Comparison of ENCODE assay signal across 8 cellular contexts in the genomic region with DNA sequence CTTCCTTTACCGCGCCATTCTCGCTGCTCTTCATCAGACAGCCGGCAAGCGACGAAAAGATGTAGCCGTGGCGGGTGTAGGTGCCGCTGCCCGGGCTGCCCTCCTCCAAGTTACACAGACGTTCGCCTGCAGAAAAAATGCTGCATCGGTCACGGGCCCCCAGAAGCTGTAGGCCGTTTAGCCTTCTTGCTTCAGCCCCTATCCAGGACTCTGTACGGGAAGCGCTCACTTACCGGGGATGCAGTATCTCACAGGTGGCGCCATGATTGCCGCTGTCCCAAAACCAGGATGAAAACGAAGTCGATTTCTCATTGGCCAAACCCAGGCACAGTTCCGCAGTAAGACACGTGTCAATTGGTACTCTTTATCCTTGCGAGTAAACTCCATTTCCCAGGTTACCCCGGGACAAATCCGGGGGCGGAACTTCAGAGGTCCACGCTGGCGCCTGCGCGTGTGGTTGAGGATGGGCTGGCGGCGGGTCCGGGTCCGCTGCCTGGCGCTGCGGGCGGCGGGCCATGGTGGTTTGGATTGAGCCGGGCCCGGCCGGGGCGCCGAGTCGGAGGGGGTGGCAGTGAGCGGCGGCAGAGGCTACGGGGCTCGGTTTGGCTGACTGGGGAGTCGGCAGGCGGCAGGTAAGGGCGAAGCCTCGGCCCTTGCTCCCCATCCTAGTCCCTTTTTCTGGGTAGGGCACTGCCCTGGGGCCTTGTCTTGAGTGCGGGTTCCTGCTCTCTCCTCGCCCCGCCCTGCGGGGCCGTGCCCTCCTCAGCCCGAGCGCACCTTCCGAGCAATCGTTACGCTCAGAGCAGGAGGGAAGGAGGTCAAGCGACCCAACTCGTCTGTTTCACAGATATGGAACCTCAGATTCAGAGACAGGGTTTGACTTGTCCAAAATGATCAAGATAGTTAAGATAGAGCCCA. TPM values are rescaled to one million over a fixed set of nuclear protein-coding genes. Genes with fewer than 3 reads are reported as not detected.
DNase-seq lines count a peak whose midpoint lies in the region; ATAC-seq and TF ChIP-seq lines count a peak whose summit lies in the region.

A gene with protein sequence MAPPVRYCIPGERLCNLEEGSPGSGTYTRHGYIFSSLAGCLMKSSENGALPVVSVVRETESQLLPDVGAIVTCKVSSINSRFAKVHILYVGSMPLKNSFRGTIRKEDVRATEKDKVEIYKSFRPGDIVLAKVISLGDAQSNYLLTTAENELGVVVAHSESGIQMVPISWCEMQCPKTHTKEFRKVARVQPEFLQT (minus strand): TSS at position 285 of the 918 bp plus-strand sequence. CDS start 21 bp downstream, at position 264.
A gene (plus strand): TSS at position 454 of the 918 bp plus-strand sequence. CDS start 5,501 bp downstream, outside the sequence.

- H3K9me2 ChIP-seq in OCI-LY7 (ENCODE audit: insufficient read depth, low read length), result no peaks in the 10 kb centered on the region

- peaks cover 28% of the 10 kb centered on the region for H3K4me1 ChIP-seq in OCI-LY7 (ENCODE audit: insufficient read depth, low read length, poor library complexity, severe bottlenecking)

- peak within 1 kb of the TSS; percentile 36 for H3K27ac ChIP-seq in OCI-LY7 (ENCODE audit: low read depth, low read length, poor library complexity, severe bottlenecking)

- intact Hi-C loops in OCI-LY7 (cut with micrococcal nuclease; ENCODE audit: unreplicated experiment), result loop anchor here (1.0 to 2.0 kb wide), 3 partner anchors 17 to 52 kb away; a partner anchor contains a TSS

- peaks cover 32% of the 10 kb centered on the region; the same call in 1 of the 2 replicates for H3K79me2 ChIP-seq in OCI-LY7 (ENCODE audit: insufficient read depth, low read depth, low read length)

- CTCF ChIA-PET in OCI-LY7 (lab: Charles Lee; ENCODE audit: unreplicated experiment), result no interaction called here

- peaks cover 7% of the 10 kb centered on the region; the same call in 1 of the 2 replicates for H4K20me1 ChIP-seq in OCI-LY7 (ENCODE audit: insufficient read depth, low read length)

- H3K9me3 ChIP-seq in OCI-LY7 (ENCODE audit: low read length), result no peaks in the 10 kb centered on the region

- H3K36me3 ChIP-seq in OCI-LY7 (ENCODE audit: insufficient read depth, low read length), result peaks cover 38% of the 10 kb centered on the region

- H3K4me2 ChIP-seq in OCI-LY7 (ENCODE audit: low read length), result peak within 1 kb of the TSS; percentile 77

- POLR2A ChIA-PET in OCI-LY7 (lab: Charles Lee), result no interaction called here

- BruUV-seq in OCI-LY7 (replicated peaks; lab: Mats Ljungman, UMichigan), result TSS peak; percentile 77

- ATAC-seq in GM21526 (IDR thresholded peaks at IDR 0.05; ENCODE audit: low FRiP score, unreplicated experiment), result peak; percentile 94

- TF ChIP-seq CTCF in OCI-LY7 (conservative IDR thresholded peaks at IDR 0.05; ENCODE audit: low read length), result peak; percentile 38

- H2AFZ ChIP-seq in OCI-LY7 (ENCODE audit: low read length), result peak within 1 kb of the TSS; percentile 78

- DNase-seq in DMS 273 (lab: John Stamatoyannopoulos, UW; ENCODE audit: unreplicated experiment) (peak; percentile 97), HuH-7.5 (ENCODE audit: low spot score) (peak; percentile 96), OCI-LY7 (ENCODE audit: low spot score) (peak; percentile 96), activated T-cell treated with anti-CD3 and anti-CD28 coated beads for 1 hour (ENCODE audit: low read depth) (peak; percentile 79), epidermal melanocyte (ENCODE audit: insufficient read length, low spot score) (peak; percentile 99), middle frontal gyrus (ENCODE audit: extremely low spot score, low spot score) (peak; percentile 97)
- DNase-seq in stimulated activated CD8-positive, alpha-beta memory T cell treated with anti-CD3 and anti-CD28 coated beads, Interleukin-2, amount 100 ng/mL, for 48 hours (ENCODE audit: low read depth in 2 of 2), result peak; percentile 86 to 89

- H3K4me3 ChIP-seq in OCI-LY7 (ENCODE audit: low read depth, low read length, poor library complexity, severe bottlenecking), result peak within 1 kb of the TSS; percentile 89

RNA-seq across cellular contexts. Expression of the first gene that starts in this region (rescaled TPM):
- 46.8 and 59.6 TPM in 2 replicates for total RNA-seq in OCI-LY7 (2014; rRNA removed; shearing (Covaris generic))
- 54.8 and 56.2 TPM in 2 replicates for total RNA-seq in OCI-LY7 (2022)

RNA-seq across cellular contexts. Expression of the second gene that starts in this region (rescaled TPM):
- total RNA-seq in OCI-LY7 (2014; rRNA removed; shearing (Covaris generic)), result 28.7 and 31.0 TPM in 2 replicates
- 35.8 and 38.4 TPM in 2 replicates for total RNA-seq in OCI-LY7 (2022)

Comparison
In these comparisons a context has a peak if more than half of its experiments do, and no peak if none do; other contexts are left out.
1. Peak in every context shown above with its lines: DNase-seq, ATAC-seq, H3K4me3 ChIP-seq and H3K27ac ChIP-seq.